9 cellular contexts compared by ENCODE assay signal in the genomic region with DNA sequence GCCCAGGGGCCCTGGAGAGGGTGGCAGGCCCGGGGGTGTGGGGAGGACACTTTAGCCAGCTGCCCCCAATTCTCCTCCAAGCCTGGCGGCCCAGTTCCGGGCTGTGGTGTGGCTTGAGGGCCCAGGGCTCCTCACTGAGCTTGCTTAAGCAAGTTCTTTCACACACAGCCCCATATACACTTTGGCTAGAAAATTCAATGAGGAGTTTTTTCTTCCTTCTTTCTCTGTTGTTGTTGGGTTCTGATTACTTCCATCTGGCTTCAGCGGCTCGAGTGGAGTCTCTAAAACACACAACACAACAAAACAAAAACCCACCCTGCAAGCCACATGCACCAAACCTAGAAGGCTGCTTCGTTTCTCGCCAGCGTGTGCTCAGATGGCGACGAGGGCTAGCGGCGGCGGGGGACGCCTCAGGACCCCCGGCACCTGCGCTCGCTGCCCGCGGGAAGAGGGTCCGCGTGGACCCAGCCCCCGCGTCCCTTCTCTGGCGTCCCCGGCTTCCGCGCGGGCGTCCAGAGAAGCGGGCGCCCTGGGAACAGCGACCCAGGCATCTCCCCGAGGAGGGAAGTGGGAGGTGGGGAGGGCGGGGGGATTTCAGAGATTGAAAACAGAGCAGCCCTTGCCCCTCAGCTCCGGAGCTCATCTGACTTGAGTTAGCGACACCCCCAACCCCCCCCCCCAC. TPM values are rescaled to one million over a fixed set of nuclear protein-coding genes. Genes with fewer than 3 reads are reported as not detected.
DNase-seq lines count a peak whose midpoint lies in the region; ATAC-seq, FAIRE-seq and TF ChIP-seq lines count a peak whose summit lies in the region.
"Had no signal": no experiment of that assay in that cellular context is flagged by ENCODE, and none has a peak within 500 bp of the region (broad histone marks: within the 10 kb centered on the region; RNA-seq: fewer than 3 reads in every experiment).

No MANE protein-coding gene starts in this region.

- H3K27ac ChIP-seq in GM23338 (ENCODE audit: low read depth): peak overlapping the region; percentile 52; the same call in 1 of the 2 replicates

- peaks cover 8% of the 10 kb centered on the region for H3K36me3 Mint-ChIP-seq in GM23338 (ENCODE audit: low read depth)
- H3K36me3 Mint-ChIP-seq in activated CD8-positive, alpha-beta memory T cell treated with anti-CD3 and anti-CD28 coated beads, Interleukin-2, amount 10 ng/mL, durations not matched to agents 7 days and 5 days: no peaks in the 10 kb centered on the region
- H3K36me3 Mint-ChIP-seq: activated naive CD8-positive, alpha-beta T cell had no signal

- H3K9me3 Mint-ChIP-seq in GM23338: no peaks in the 10 kb centered on the region
- H3K9me3 Mint-ChIP-seq in activated CD8-positive, alpha-beta memory T cell treated with anti-CD3 and anti-CD28 coated beads, Interleukin-2, amount 10 ng/mL, durations not matched to agents 7 days and 5 days (ENCODE audit: low read depth): no peaks in the 10 kb centered on the region

- H3K4me2 ChIP-seq in GM23338: peak overlapping the region; percentile 96

- peak overlapping the region; percentile 79 for H2AFZ ChIP-seq in GM23338

- ATAC-seq in GM23338: peak; percentile 1; the same call in 2 of the 3 replicates
- ATAC-seq in activated CD8-positive, alpha-beta memory T cell treated with anti-CD3 and anti-CD28 coated beads, Interleukin-2, amount 10 ng/mL, durations not matched to agents 7 days and 5 days: no peak

- TF ChIP-seq CTCF in GM23338 (conservative IDR thresholded peaks at IDR 0.05; ENCODE audit: low read depth in 2 of 2) (no peak), D721Med (IDR thresholded peaks at IDR 0.05; ENCODE audit: insufficient read depth, missing control alignments) (no peak)

- H3K36me3 ChIP-seq in GM23338 (ENCODE audit: insufficient read depth): no peaks in the 10 kb centered on the region

- peaks cover 44% of the 10 kb centered on the region for H3K4me1 Mint-ChIP-seq in GM23338
- H3K4me1 Mint-ChIP-seq in activated CD8-positive, alpha-beta memory T cell treated with anti-CD3 and anti-CD28 coated beads, Interleukin-2, amount 10 ng/mL, durations not matched to agents 7 days and 5 days: peaks cover 14% of the 10 kb centered on the region

- CTCF ChIA-PET in activated CD8-positive, alpha-beta memory T cell treated with anti-CD3 and anti-CD28 coated beads, Interleukin-2, amount 10 ng/mL, durations not matched to agents 7 days and 5 days (lab: Charles Lee): no interaction called here

- no peak overlapping the region for H3K27ac Mint-ChIP-seq in GM23338
- H3K27ac Mint-ChIP-seq in activated CD8-positive, alpha-beta memory T cell treated with anti-CD3 and anti-CD28 coated beads, Interleukin-2, amount 10 ng/mL, durations not matched to agents 7 days and 5 days: no peak overlapping the region
- H3K27ac Mint-ChIP-seq: activated naive CD8-positive, alpha-beta T cell had no signal

- no peaks in the 10 kb centered on the region for H3K27me3 ChIP-seq in GM23338 (ENCODE audit: insufficient read depth)

- H3K27me3 Mint-ChIP-seq in GM23338 (ENCODE audit: insufficient read depth, low read depth, poor library complexity): peaks cover 19% of the 10 kb centered on the region
- peaks cover 62% of the 10 kb centered on the region for H3K27me3 Mint-ChIP-seq in activated CD8-positive, alpha-beta memory T cell treated with anti-CD3 and anti-CD28 coated beads, Interleukin-2, amount 10 ng/mL, durations not matched to agents 7 days and 5 days

- DNase-seq in GM23338 (ENCODE audit: low spot score) (peak; percentile 67), skeletal muscle cell (ENCODE audit: low read depth) (no peak), NCI-H226 (no peak), NCI-H446 (lab: John Stamatoyannopoulos, UW) (no peak), D721Med (ENCODE audit: insufficient read length, low spot score) (no peak), NCI-H1092 (lab: John Stamatoyannopoulos, UW) (no peak)
- peak; percentile 29 for DNase-seq in activated CD8-positive, alpha-beta memory T cell treated with anti-CD3 and anti-CD28 coated beads, Interleukin-2, amount 10 ng/mL, durations not matched to agents 7 days and 5 days

- H3K9me3 ChIP-seq in iPS-18c (ENCODE audit: control insufficient read depth, insufficient read depth, low read length): no peaks in the 10 kb centered on the region

- H3K9me2 ChIP-seq in GM23338 (ENCODE audit: insufficient read depth): no peaks in the 10 kb centered on the region

- peaks cover 51% of the 10 kb centered on the region for H3K79me2 ChIP-seq in GM23338 (replicated peaks; ENCODE audit: insufficient read depth)

- H3K4me3 Mint-ChIP-seq in GM23338: peak overlapping the region; percentile 78
- H3K4me3 Mint-ChIP-seq in activated CD8-positive, alpha-beta memory T cell treated with anti-CD3 and anti-CD28 coated beads, Interleukin-2, amount 10 ng/mL, durations not matched to agents 7 days and 5 days: no peak overlapping the region
- H3K4me3 Mint-ChIP-seq: activated naive CD8-positive, alpha-beta T cell had no signal

- H3K4me1 ChIP-seq in GM23338 (ENCODE audit: insufficient read depth): peaks cover 41% of the 10 kb centered on the region

- peaks cover 23% of the 10 kb centered on the region; the same call in 1 of the 2 replicates for H3F3A ChIP-seq in GM23338 (replicated peaks; ENCODE audit: low read depth)

- no peaks in the 10 kb centered on the region for H4K20me1 ChIP-seq in GM23338 (replicated peaks; ENCODE audit: insufficient read depth)

- FAIRE-seq in D721Med (lab: Jason Lieb, UNC): no peak

- H3K4me3 ChIP-seq in GM23338 (peak overlapping the region; percentile 91), iPS-18c (ENCODE audit: insufficient read depth, low read depth, low read length) (peak overlapping the region; percentile 95), skeletal muscle cell (ENCODE audit: low read depth, low read length) (peak overlapping the region; percentile 81)

TF ChIP-seq in GM23338, 12 proteins besides CTCF, POLR2A, EP300 and RAD21:
- no peak for TF ChIP-seq ZNF114 (CRISPR knock-in tag; IDR thresholded peaks at IDR 0.05)
- TF ChIP-seq EZH2 (IDR thresholded peaks at IDR 0.05; ENCODE audit: low read depth, unreplicated experiment): no peak
- TF ChIP-seq EZH2phosphoT487 (IDR thresholded peaks at IDR 0.05; ENCODE audit: unreplicated experiment): no peak
- TF ChIP-seq NANOG (IDR thresholded peaks at IDR 0.05; ENCODE audit: borderline replicate concordance): no peak
TF ChIP-seq in GM23338: peak in this region for 0.

RNA-seq across cellular contexts. Expression of gene GLI2, which starts 0.6 kb away (rescaled TPM):
- 41.7 and 53.6 TPM in 2 replicates for total RNA-seq in GM23338 (2014; rRNA removed; shearing (Covaris generic))
- 57.0 and 67.1 TPM in 2 replicates for polyA plus RNA-seq in GM23338 (2016; fragmentation: Nextera tagmentation; extraction: Ambion mirVana)
- 1 to 10 TPM in 1 of 2 experiments, under 1 TPM in 1; 0.28 to 1.3 TPM for total RNA-seq in activated CD8-positive, alpha-beta memory T cell treated with anti-CD3 and anti-CD28 coated beads, Interleukin-2, amount 10 ng/mL, durations not matched to agents 7 days and 5 days

Comparison
In these comparisons a context has a peak if more than half of its experiments do, and no peak if none do; other contexts are left out.
1. DNase-seq: peak in GM23338 (single experiment) and activated CD8-positive, alpha-beta memory T cell treated with anti-CD3 and anti-CD28 coated beads, Interleukin-2, amount 10 ng/mL, durations not matched to agents 7 days and 5 days (single experiment); none in skeletal muscle cell (single experiment), NCI-H226 (single experiment), NCI-H446 (0 of 2), D721Med (single experiment) and NCI-H1092 (single experiment).
2. RNA of gene GLI2, which starts 0.6 kb away (total RNA-seq): 41.7 to 53.6 TPM in GM23338; 0.28 to 1.3 TPM in activated CD8-positive, alpha-beta memory T cell treated with anti-CD3 and anti-CD28 coated beads, Interleukin-2, amount 10 ng/mL, durations not matched to agents 7 days and 5 days; every median in the first group is over 10 times any median in the second.
3. Peak in every context shown above with its lines, with median percentiles within 50 percentile points of each other: H3K4me3 ChIP-seq.